4 cellular contexts compared by ENCODE assay signal in genomic region chr16:60675022-60675421, GRCh38.
"Had no signal": no experiment of that assay in that cellular context is flagged by ENCODE, and none has a peak within 500 bp of the region (broad histone marks: within the 10 kb centered on the region; RNA-seq: fewer than 3 reads in every experiment).

No MANE protein-coding gene starts in this region.

- H3K4me3 ChIP-seq: GM23248, HAP-1, K562 had no signal

- H3K36me3 ChIP-seq: HAP-1 had no signal

- H3K9me3 ChIP-seq: HAP-1 had no signal

- H3K27ac ChIP-seq: GM23248 had no signal

- H3K9ac ChIP-seq: GM23248 had no signal

- H3K4me1 ChIP-seq: HAP-1 had no signal

- H2AFZ ChIP-seq: GM23248 had no signal

- DNase-seq: GM23248, IMR-90 had no signal
